Comparison of ENCODE assay signal across 1 cellular context in the genomic region with DNA sequence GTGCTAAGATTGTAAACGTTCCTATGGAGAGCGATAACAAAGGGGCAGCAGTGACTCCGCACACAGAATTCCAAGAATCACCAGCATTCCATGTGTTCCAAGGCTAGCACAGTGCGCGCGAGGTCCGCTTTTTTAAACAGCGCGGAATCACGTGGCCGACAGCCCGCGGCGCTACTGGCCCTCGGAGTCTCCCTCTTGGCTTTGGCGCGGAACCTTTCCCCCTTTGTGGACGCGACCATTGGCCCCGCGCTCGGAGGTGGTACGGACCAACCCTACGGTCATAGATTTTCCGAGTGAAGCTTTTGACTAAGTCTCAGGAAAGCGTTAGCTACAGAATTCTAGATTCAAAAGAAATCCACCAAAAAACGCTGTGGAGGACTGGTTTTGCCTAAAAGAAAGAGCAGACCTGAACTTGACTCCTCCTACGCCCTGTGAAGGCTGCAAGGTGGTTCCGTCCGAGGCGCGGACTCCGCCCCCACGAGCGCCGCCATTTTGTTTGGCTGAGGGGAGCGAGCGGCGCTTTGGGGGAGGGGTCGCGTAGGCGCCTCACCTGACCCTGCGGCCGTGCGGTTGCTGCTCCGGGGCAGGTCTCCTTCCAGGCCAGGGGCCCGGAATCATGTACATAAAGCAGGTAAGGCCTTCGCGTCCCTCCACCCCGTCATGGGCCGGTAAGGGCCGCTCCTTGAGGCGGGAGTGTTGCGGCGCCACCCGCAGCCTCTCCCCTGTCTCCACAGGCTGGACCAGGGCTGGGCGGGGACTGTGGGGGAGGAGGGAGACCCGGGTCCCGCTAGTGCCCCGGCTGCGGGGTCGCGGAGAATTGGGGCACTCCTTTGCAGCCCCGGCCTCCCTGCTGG.
TF ChIP-seq lines count a peak whose summit lies in the region.

A gene (plus strand): TSS at position 495 of the 854 bp plus-strand sequence. CDS start 122 bp downstream, at position 617.

TF ChIP-seq in GM12878, 131 proteins besides CTCF, POLR2A, EP300 and RAD21 (continued from another document):
- TF ChIP-seq, protein P1, sequence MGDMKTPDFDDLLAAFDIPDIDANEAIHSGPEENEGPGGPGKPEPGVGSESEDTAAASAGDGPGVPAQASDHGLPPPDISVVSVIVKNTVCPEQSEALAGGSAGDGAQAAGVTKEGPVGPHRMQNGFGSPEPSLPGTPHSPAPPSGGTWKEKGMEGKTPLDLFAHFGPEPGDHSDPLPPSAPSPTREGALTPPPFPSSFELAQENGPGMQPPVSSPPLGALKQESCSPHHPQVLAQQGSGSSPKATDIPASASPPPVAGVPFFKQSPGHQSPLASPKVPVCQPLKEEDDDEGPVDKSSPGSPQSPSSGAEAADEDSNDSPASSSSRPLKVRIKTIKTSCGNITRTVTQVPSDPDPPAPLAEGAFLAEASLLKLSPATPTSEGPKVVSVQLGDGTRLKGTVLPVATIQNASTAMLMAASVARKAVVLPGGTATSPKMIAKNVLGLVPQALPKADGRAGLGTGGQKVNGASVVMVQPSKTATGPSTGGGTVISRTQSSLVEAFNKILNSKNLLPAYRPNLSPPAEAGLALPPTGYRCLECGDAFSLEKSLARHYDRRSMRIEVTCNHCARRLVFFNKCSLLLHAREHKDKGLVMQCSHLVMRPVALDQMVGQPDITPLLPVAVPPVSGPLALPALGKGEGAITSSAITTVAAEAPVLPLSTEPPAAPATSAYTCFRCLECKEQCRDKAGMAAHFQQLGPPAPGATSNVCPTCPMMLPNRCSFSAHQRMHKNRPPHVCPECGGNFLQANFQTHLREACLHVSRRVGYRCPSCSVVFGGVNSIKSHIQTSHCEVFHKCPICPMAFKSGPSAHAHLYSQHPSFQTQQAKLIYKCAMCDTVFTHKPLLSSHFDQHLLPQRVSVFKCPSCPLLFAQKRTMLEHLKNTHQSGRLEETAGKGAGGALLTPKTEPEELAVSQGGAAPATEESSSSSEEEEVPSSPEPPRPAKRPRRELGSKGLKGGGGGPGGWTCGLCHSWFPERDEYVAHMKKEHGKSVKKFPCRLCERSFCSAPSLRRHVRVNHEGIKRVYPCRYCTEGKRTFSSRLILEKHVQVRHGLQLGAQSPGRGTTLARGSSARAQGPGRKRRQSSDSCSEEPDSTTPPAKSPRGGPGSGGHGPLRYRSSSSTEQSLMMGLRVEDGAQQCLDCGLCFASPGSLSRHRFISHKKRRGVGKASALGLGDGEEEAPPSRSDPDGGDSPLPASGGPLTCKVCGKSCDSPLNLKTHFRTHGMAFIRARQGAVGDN (IDR thresholded peaks at IDR 0.05) = peak; percentile 60
- peak; percentile 14; the same call in 1 of the 2 replicates for TF ChIP-seq BACH1 (IDR thresholded peaks at IDR 0.05; ENCODE audit: borderline replicate concordance)
- TF ChIP-seq JUNB (IDR thresholded peaks at IDR 0.05) = no peak
- TF ChIP-seq CREB1 (IDR thresholded peaks at IDR 0.05; ENCODE audit: low read depth) = peak; percentile 41
- peak; percentile 16; the same call in 1 of the 2 replicates for TF ChIP-seq POLR2AphosphoS2 (IDR thresholded peaks at IDR 0.05; ENCODE audit: low read depth, low read length)
- TF ChIP-seq, protein P2, sequence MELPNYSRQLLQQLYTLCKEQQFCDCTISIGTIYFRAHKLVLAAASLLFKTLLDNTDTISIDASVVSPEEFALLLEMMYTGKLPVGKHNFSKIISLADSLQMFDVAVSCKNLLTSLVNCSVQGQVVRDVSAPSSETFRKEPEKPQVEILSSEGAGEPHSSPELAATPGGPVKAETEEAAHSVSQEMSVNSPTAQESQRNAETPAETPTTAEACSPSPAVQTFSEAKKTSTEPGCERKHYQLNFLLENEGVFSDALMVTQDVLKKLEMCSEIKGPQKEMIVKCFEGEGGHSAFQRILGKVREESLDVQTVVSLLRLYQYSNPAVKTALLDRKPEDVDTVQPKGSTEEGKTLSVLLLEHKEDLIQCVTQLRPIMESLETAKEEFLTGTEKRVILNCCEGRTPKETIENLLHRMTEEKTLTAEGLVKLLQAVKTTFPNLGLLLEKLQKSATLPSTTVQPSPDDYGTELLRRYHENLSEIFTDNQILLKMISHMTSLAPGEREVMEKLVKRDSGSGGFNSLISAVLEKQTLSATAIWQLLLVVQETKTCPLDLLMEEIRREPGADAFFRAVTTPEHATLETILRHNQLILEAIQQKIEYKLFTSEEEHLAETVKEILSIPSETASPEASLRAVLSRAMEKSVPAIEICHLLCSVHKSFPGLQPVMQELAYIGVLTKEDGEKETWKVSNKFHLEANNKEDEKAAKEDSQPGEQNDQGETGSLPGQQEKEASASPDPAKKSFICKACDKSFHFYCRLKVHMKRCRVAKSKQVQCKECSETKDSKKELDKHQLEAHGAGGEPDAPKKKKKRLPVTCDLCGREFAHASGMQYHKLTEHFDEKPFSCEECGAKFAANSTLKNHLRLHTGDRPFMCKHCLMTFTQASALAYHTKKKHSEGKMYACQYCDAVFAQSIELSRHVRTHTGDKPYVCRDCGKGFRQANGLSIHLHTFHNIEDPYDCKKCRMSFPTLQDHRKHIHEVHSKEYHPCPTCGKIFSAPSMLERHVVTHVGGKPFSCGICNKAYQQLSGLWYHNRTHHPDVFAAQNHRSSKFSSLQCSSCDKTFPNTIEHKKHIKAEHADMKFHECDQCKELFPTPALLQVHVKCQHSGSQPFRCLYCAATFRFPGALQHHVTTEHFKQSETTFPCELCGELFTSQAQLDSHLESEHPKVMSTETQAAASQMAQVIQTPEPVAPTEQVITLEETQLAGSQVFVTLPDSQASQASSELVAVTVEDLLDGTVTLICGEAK (IDR thresholded peaks at IDR 0.05; ENCODE audit: borderline replicate concordance) = peak; percentile 5; the same call in 1 of the 2 replicates
- TF ChIP-seq, protein P3, sequence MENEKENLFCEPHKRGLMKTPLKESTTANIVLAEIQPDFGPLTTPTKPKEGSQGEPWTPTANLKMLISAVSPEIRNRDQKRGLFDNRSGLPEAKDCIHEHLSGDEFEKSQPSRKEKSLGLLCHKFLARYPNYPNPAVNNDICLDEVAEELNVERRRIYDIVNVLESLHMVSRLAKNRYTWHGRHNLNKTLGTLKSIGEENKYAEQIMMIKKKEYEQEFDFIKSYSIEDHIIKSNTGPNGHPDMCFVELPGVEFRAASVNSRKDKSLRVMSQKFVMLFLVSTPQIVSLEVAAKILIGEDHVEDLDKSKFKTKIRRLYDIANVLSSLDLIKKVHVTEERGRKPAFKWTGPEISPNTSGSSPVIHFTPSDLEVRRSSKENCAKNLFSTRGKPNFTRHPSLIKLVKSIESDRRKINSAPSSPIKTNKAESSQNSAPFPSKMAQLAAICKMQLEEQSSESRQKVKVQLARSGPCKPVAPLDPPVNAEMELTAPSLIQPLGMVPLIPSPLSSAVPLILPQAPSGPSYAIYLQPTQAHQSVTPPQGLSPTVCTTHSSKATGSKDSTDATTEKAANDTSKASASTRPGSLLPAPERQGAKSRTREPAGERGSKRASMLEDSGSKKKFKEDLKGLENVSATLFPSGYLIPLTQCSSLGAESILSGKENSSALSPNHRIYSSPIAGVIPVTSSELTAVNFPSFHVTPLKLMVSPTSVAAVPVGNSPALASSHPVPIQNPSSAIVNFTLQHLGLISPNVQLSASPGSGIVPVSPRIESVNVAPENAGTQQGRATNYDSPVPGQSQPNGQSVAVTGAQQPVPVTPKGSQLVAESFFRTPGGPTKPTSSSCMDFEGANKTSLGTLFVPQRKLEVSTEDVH (IDR thresholded peaks at IDR 0.05; ENCODE audit: low read depth, partially characterized antibody) = peak; percentile 88
- TF ChIP-seq, protein P4, sequence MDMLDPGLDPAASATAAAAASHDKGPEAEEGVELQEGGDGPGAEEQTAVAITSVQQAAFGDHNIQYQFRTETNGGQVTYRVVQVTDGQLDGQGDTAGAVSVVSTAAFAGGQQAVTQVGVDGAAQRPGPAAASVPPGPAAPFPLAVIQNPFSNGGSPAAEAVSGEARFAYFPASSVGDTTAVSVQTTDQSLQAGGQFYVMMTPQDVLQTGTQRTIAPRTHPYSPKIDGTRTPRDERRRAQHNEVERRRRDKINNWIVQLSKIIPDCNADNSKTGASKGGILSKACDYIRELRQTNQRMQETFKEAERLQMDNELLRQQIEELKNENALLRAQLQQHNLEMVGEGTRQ (IDR thresholded peaks at IDR 0.05; ENCODE audit: borderline replicate concordance, low read depth, low read length) = peak; percentile 79
- TF ChIP-seq NFIC (IDR thresholded peaks at IDR 0.05; ENCODE audit: low read depth, low read length) = peak; percentile 77
- TF ChIP-seq MEF2B (IDR thresholded peaks at IDR 0.05; ENCODE audit: partially characterized antibody, poor library complexity, severe bottlenecking) = peak; percentile 26
- TF ChIP-seq, protein P5, sequence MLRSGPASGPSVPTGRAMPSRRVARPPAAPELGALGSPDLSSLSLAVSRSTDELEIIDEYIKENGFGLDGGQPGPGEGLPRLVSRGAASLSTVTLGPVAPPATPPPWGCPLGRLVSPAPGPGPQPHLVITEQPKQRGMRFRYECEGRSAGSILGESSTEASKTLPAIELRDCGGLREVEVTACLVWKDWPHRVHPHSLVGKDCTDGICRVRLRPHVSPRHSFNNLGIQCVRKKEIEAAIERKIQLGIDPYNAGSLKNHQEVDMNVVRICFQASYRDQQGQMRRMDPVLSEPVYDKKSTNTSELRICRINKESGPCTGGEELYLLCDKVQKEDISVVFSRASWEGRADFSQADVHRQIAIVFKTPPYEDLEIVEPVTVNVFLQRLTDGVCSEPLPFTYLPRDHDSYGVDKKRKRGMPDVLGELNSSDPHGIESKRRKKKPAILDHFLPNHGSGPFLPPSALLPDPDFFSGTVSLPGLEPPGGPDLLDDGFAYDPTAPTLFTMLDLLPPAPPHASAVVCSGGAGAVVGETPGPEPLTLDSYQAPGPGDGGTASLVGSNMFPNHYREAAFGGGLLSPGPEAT (IDR thresholded peaks at IDR 0.05; ENCODE audit: low read depth) = peak; percentile 98
- peak; percentile 100 for TF ChIP-seq KLF5 (IDR thresholded peaks at IDR 0.05; ENCODE audit: partially characterized antibody)
- TF ChIP-seq RCOR1 (conservative IDR thresholded peaks at IDR 0.05; ENCODE audit: low read depth, low read length) = peak; percentile 66; the same call in 1 of the 2 replicates
- peak; percentile 48; the same call in 1 of the 2 replicates for TF ChIP-seq ZNF384 (IDR thresholded peaks at IDR 0.05; ENCODE audit: borderline replicate concordance, low read depth, low read length)
- peak; percentile 97 for TF ChIP-seq YY1 (IDR thresholded peaks at IDR 0.05; ENCODE audit: low read depth, low read length)
